Comparison of ENCODE assay signal across 21 cellular contexts in the genomic region with DNA sequence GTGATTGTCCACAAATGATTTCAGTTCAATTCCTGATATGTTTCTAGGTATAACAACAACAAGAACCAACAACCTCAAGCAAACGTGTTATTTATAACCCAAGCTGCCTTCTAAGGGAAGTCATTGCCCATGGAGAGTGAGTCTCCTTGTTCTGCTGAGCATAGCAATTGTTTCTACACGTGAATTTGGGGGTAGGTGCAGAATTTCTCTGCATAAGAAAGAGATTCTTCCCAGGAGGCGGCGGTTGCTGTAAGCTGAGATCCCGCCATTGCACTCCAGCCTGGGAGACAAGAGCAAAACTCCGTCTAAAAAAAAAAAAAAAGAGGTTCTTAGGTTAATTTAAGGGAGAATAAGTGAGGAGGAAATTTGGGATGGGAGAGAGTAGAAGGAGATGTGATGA.
"Had no signal": no experiment of that assay in that cellular context is flagged by ENCODE, and none has a peak within 500 bp of the region (broad histone marks: within the 10 kb centered on the region; RNA-seq: fewer than 3 reads in every experiment).

No MANE protein-coding gene starts in this region.

- H3K36me3 Mint-ChIP-seq: naive thymus-derived CD4-positive, alpha-beta T cell; stimulated activated naive B cell treated with anti-CD40 and anti-IgM and Interleukin-4, amounts not matched to agents 10 μg/mL and 1 μg/mL and 100 μg/mL, for 72 hours had no signal

- H3K36me3 ChIP-seq: ovary, right atrium auricular region, sigmoid colon, tibial nerve had no signal

- H3K4me3 Mint-ChIP-seq: naive thymus-derived CD4-positive, alpha-beta T cell; stimulated activated naive B cell treated with anti-CD40 and anti-IgM and Interleukin-4, amounts not matched to agents 10 μg/mL and 1 μg/mL and 100 μg/mL, for 72 hours; stimulated activated naive CD8-positive, alpha-beta T cell treated with anti-CD3 and anti-CD28 coated beads, Interleukin-15, amount 100 ng/mL, for 72 hours had no signal

- H3K4me1 Mint-ChIP-seq: naive thymus-derived CD4-positive, alpha-beta T cell; stimulated activated naive B cell treated with anti-CD40 and anti-IgM and Interleukin-4, amounts not matched to agents 10 μg/mL and 1 μg/mL and 100 μg/mL, for 72 hours; stimulated activated naive CD8-positive, alpha-beta T cell treated with anti-CD3 and anti-CD28 coated beads, Interleukin-15, amount 100 ng/mL, for 72 hours had no signal

- H3K4me1 ChIP-seq: right atrium auricular region, testis had no signal

- H3K4me3 ChIP-seq: dorsolateral prefrontal cortex, lung, ovary, right atrium auricular region, sigmoid colon, skin epidermis, testis, tibial nerve had no signal

- H3K9me3 Mint-ChIP-seq: naive thymus-derived CD4-positive, alpha-beta T cell; stimulated activated naive B cell treated with anti-CD40 and anti-IgM and Interleukin-4, amounts not matched to agents 10 μg/mL and 1 μg/mL and 100 μg/mL, for 72 hours; stimulated activated naive CD8-positive, alpha-beta T cell treated with anti-CD3 and anti-CD28 coated beads, Interleukin-15, amount 100 ng/mL, for 72 hours had no signal

- DNase-seq: cortex of kidney; dorsolateral prefrontal cortex; effector CD8-positive, alpha-beta T cell; foreskin melanocyte; head of caudate nucleus; hippocampal formation; left colon; left ventricle myocardium superior; mesenchymal stem cell; naive thymus-derived CD4-positive, alpha-beta T cell; ovary; sigmoid colon; stimulated activated CD4-positive, alpha-beta T cell treated with anti-CD3 and anti-CD28 coated beads, Interleukin-2, amount 100 ng/mL, for 24 hours; stimulated activated CD4-positive, alpha-beta T cell treated with anti-CD3 and anti-CD28 coated beads, Interleukin-4, amount 100 ng/mL, for 4 hours; stimulated activated naive B cell treated with anti-CD40 and anti-IgM and Interleukin-4, amounts not matched to agents 10 μg/mL and 1 μg/mL and 100 μg/mL, for 72 hours; stimulated activated naive CD8-positive, alpha-beta T cell treated with anti-CD3 and anti-CD28 coated beads, Interleukin-15, amount 100 ng/mL, for 72 hours; testis had no signal

- H3K9me3 ChIP-seq: ovary, right atrium auricular region, sigmoid colon, testis, tibial nerve had no signal

- H3K27ac Mint-ChIP-seq: naive thymus-derived CD4-positive, alpha-beta T cell; stimulated activated naive B cell treated with anti-CD40 and anti-IgM and Interleukin-4, amounts not matched to agents 10 μg/mL and 1 μg/mL and 100 μg/mL, for 72 hours; stimulated activated naive CD8-positive, alpha-beta T cell treated with anti-CD3 and anti-CD28 coated beads, Interleukin-15, amount 100 ng/mL, for 72 hours had no signal

- H3K27ac ChIP-seq: dorsolateral prefrontal cortex, ovary, right atrium auricular region, sigmoid colon, skin epidermis, testis, tibial nerve had no signal

- H3K27me3 ChIP-seq: dorsolateral prefrontal cortex, ovary, right atrium auricular region, sigmoid colon, testis, tibial nerve had no signal
